In genomic region chr4:4860381-4860802, GRCh38 we compare ENCODE assay signal across 8 cellular contexts. TPM values are rescaled to one million over a fixed set of nuclear protein-coding genes. Genes with fewer than 3 reads are reported as not detected.
DNase-seq lines count a peak whose midpoint lies in the region; TF ChIP-seq lines count a peak whose summit lies in the region.

No MANE protein-coding gene starts in this region.

- peaks cover 0 to 16% (median 7%) of the 10 kb centered on the region in 8 donors for H3K9me3 Mint-ChIP-seq in CD4-positive, alpha-beta memory T cell
- H3K9me3 Mint-ChIP-seq in chondrocyte (ENCODE audit: low read depth), result no peaks in the 10 kb centered on the region

- H3K4me1 ChIP-seq in CD4-positive, alpha-beta memory T cell (ENCODE audit: insufficient read depth, low read length), result peaks cover 43% of the 10 kb centered on the region
- peaks cover 16% of the 10 kb centered on the region for H3K4me1 ChIP-seq in mononuclear cell (ENCODE audit: insufficient read depth, low read length)

- H3K27ac ChIP-seq in CD4-positive, alpha-beta memory T cell (ENCODE audit: low read depth, low read length), result no peak overlapping the region

- intact Hi-C loops in CD4-positive, alpha-beta memory T cell (cut with micrococcal nuclease), result no loop called here

- H3K4me3 ChIP-seq in CD4-positive, alpha-beta memory T cell (ENCODE audit: low read length in 2 of 2), result peak overlapping the region; percentile 6 to 50
- H3K4me3 ChIP-seq in Jurkat, Clone E6-1 (ENCODE audit: low read length), result peak overlapping the region; percentile 38
- H3K4me3 ChIP-seq in mononuclear cell (ENCODE audit: low read length), result peak overlapping the region; percentile 8

- CTCF ChIA-PET in CD4-positive, alpha-beta memory T cell (lab: Charles Lee; ENCODE audit: partially characterized antibody), result no interaction called here

- H3K9me3 ChIP-seq in CD4-positive, alpha-beta memory T cell (ENCODE audit: control insufficient read depth in 1 of 2, low read length in 2 of 2), result no peaks in the 10 kb centered on the region
- H3K9me3 ChIP-seq in mononuclear cell (ENCODE audit: low read depth, low read length), result no peaks in the 10 kb centered on the region

- TF ChIP-seq CTCF in chondrocyte (IDR thresholded peaks at IDR 0.05), result no peak

- H3K36me3 Mint-ChIP-seq in CD4-positive, alpha-beta memory T cell, result peaks cover 0 to 1% of the 10 kb centered on the region in 2 donors
- H3K36me3 Mint-ChIP-seq in chondrocyte (ENCODE audit: low read depth), result peaks cover 8% of the 10 kb centered on the region

- H3K27me3 ChIP-seq in CD4-positive, alpha-beta memory T cell (ENCODE audit: insufficient read depth, low read length), result peaks cover 60% of the 10 kb centered on the region
- H3K27me3 ChIP-seq in mononuclear cell (ENCODE audit: insufficient read depth, low read length), result peaks cover 93% of the 10 kb centered on the region

- peak overlapping the region; percentile 81 to 94 (median 88) for H3K4me3 Mint-ChIP-seq in CD4-positive, alpha-beta memory T cell
- H3K4me3 Mint-ChIP-seq in chondrocyte (ENCODE audit: unreplicated experiment), result peak overlapping the region; percentile 80

- no peak for DNase-seq in CD4-positive, alpha-beta memory T cell
- DNase-seq in Jurkat, Clone E6-1 (ENCODE audit: low read depth, low spot score), result no peak
- DNase-seq in chondrocyte (ENCODE audit: low spot score), result no peak
- no peak for DNase-seq in occipital lobe (lab: John Stamatoyannopoulos, UW)
- no peak for DNase-seq in NCI-H1930 (lab: John Stamatoyannopoulos, UW)
- no peak for DNase-seq in activated CD4-positive, alpha-beta T cell treated with anti-CD3 and anti-CD28 coated beads, Interleukin-2, amount 50 U/mL, for 4 hours
- DNase-seq in NCI-H1436 (lab: John Stamatoyannopoulos, UW), result no peak

- no peaks in the 10 kb centered on the region for H3K36me3 ChIP-seq in CD4-positive, alpha-beta memory T cell (ENCODE audit: insufficient read depth, low read length)

- POLR2A ChIA-PET in CD4-positive, alpha-beta memory T cell (lab: Charles Lee; ENCODE audit: partially characterized antibody), result no interaction called here

- H3K4me1 Mint-ChIP-seq in CD4-positive, alpha-beta memory T cell, result peaks cover 17 to 54% (median 39%) of the 10 kb centered on the region in 4 donors
- H3K4me1 Mint-ChIP-seq in chondrocyte (ENCODE audit: low read depth), result peaks cover 37% of the 10 kb centered on the region

- H3K27me3 Mint-ChIP-seq in CD4-positive, alpha-beta memory T cell, result peaks cover 58 to 68% of the 10 kb centered on the region in 2 donors
- H3K27me3 Mint-ChIP-seq in chondrocyte (ENCODE audit: low read depth), result peaks cover 39% of the 10 kb centered on the region

- H3K27ac Mint-ChIP-seq in CD4-positive, alpha-beta memory T cell, result peak overlapping the region in 1 of 7 donors; percentile 6
- H3K27ac Mint-ChIP-seq in chondrocyte (ENCODE audit: unreplicated experiment), result peak overlapping the region; percentile 5

RNA-seq across cellular contexts. Expression of gene MSX1, which starts 0.9 kb away (rescaled TPM):
- total RNA-seq in CD4-positive, alpha-beta memory T cell, result not detected
- not detected for polyA plus RNA-seq in CD4-positive, alpha-beta memory T cell
- polyA plus RNA-seq in Jurkat, Clone E6-1 (2012; ENCODE audit: insufficient read depth, insufficient read length), result 10.2 TPM
- total RNA-seq in chondrocyte (4.4 to 4.8 TPM (median 4.4 TPM) in 3 replicates), mononuclear cell (not detected), occipital lobe (3.0 TPM)
